In the genomic region with DNA sequence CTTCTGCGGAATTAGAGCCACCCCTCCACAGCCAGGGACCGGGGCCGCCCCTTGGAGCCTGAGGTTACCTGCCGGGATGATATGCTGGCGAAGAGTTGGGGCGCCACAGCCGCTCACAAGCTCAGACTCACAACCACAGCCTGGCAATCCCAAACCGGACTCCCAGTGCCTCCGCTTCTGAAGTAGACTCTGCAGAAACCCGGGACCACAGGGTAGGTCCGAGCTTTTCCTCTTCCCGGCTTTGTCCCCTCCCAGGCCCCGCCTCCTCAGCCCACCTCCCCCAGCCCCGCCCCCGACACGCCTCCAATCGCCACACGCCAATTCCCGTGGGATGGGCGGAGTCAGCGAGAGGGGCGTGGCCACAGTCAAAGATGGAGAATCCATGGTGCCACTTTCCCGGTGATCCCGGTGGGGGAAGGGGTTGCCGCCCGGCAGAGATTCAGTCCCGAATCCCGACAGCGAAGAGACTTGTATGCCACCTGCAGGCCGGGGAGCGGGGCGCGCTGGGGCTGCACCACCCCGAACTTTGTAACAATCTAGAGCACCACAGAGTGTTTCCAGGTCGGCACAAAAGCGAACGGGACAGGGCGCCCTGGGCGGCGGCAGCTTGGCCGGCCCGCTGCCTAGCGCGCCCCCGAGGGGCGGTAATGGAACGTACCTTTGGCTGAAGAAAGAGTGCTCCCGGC, we compare ENCODE assay signal across 8 cellular contexts. TPM values are rescaled to one million over a fixed set of nuclear protein-coding genes. Genes with fewer than 3 reads are reported as not detected.
A peak's percentile ranks its signal among the peaks of the same experiment; 100 is the strongest.
DNase-seq lines count a peak whose midpoint lies in the region; ATAC-seq and TF ChIP-seq lines count a peak whose summit lies in the region.

A gene (minus strand): TSS at position 201 of the 686 bp plus-strand sequence. CDS start 3,520 bp downstream, outside the sequence.

- peak within 1 kb of the TSS; percentile 76 for H3K27ac Mint-ChIP-seq in activated CD8-positive, alpha-beta memory T cell treated with anti-CD3 and anti-CD28 coated beads, Interleukin-2, amount 10 ng/mL, durations not matched to agents 7 days and 5 days
- peak within 1 kb of the TSS; percentile 94 for H3K27ac Mint-ChIP-seq in mesothelial cell of epicardium

- peaks cover 21% of the 10 kb centered on the region for H3K4me1 Mint-ChIP-seq in activated CD8-positive, alpha-beta memory T cell treated with anti-CD3 and anti-CD28 coated beads, Interleukin-2, amount 10 ng/mL, durations not matched to agents 7 days and 5 days
- H3K4me1 Mint-ChIP-seq in mesothelial cell of epicardium = peaks cover 46% of the 10 kb centered on the region

- no peaks in the 10 kb centered on the region for H3K9me3 Mint-ChIP-seq in activated CD8-positive, alpha-beta memory T cell treated with anti-CD3 and anti-CD28 coated beads, Interleukin-2, amount 10 ng/mL, durations not matched to agents 7 days and 5 days (ENCODE audit: low read depth)
- no peaks in the 10 kb centered on the region for H3K9me3 Mint-ChIP-seq in mesothelial cell of epicardium

- peak within 1 kb of the TSS; percentile 47 for H3K9ac ChIP-seq in endocrine pancreas (ENCODE audit: control insufficient read depth, insufficient read depth, low read length)

- peak within 1 kb of the TSS; percentile 99 for H3K4me3 Mint-ChIP-seq in activated CD8-positive, alpha-beta memory T cell treated with anti-CD3 and anti-CD28 coated beads, Interleukin-2, amount 10 ng/mL, durations not matched to agents 7 days and 5 days
- H3K4me3 Mint-ChIP-seq in mesothelial cell of epicardium = peak within 1 kb of the TSS; percentile 93

- no peaks in the 10 kb centered on the region for H3K27me3 Mint-ChIP-seq in activated CD8-positive, alpha-beta memory T cell treated with anti-CD3 and anti-CD28 coated beads, Interleukin-2, amount 10 ng/mL, durations not matched to agents 7 days and 5 days
- H3K27me3 Mint-ChIP-seq in mesothelial cell of epicardium (ENCODE audit: low read depth) = no peaks in the 10 kb centered on the region

- ATAC-seq in GM21360 (IDR thresholded peaks at IDR 0.05; ENCODE audit: unreplicated experiment) = peak; percentile 82
- ATAC-seq in activated CD8-positive, alpha-beta memory T cell treated with anti-CD3 and anti-CD28 coated beads, Interleukin-2, amount 10 ng/mL, durations not matched to agents 7 days and 5 days = peak; percentile 83

- no peaks in the 10 kb centered on the region for H3K27me3 ChIP-seq in endocrine pancreas (ENCODE audit: control insufficient read depth, insufficient read depth, low read length)

- H3K4me1 ChIP-seq in endocrine pancreas (ENCODE audit: control insufficient read depth, insufficient read depth, low read length) = peaks cover 20% of the 10 kb centered on the region

- CTCF ChIA-PET in activated CD8-positive, alpha-beta memory T cell treated with anti-CD3 and anti-CD28 coated beads, Interleukin-2, amount 10 ng/mL, durations not matched to agents 7 days and 5 days (lab: Charles Lee) = interaction anchor here (0.6 to 6.5 kb wide), 11 partner anchors 12 to 628 kb away, joined by 3 to 70 read pairs (median 5); a partner anchor contains a TSS

- H3K9me3 ChIP-seq in endocrine pancreas (ENCODE audit: control insufficient read depth, low read length) = no peaks in the 10 kb centered on the region

- TF ChIP-seq CTCF in mesothelial cell of epicardium (IDR thresholded peaks at IDR 0.05; ENCODE audit: unreplicated experiment) = no peak

- DNase-seq in Caki2 (ENCODE audit: low read depth) (peak; percentile 89), HT1080 (ENCODE audit: low read depth) (peak; percentile 93), NOMO-1 treated with dmso at 0.1 percent for 144 hours (lab: John Stamatoyannopoulos, UW; ENCODE audit: unreplicated experiment) (peak; percentile 82), mesothelial cell of epicardium (ENCODE audit: low spot score in 2 of 2, unreplicated experiment in 2 of 2) (peak; percentile 95 to 99)
- peak; percentile 94 for DNase-seq in activated CD8-positive, alpha-beta memory T cell treated with anti-CD3 and anti-CD28 coated beads, Interleukin-2, amount 10 ng/mL, durations not matched to agents 7 days and 5 days
- peak; percentile 82 to 84 for DNase-seq in stimulated activated CD8-positive, alpha-beta memory T cell treated with anti-CD3 and anti-CD28 coated beads, Interleukin-15, amount 100 ng/mL, for 48 hours (ENCODE audit: low read depth in 2 of 2)

- H3K36me3 Mint-ChIP-seq in activated CD8-positive, alpha-beta memory T cell treated with anti-CD3 and anti-CD28 coated beads, Interleukin-2, amount 10 ng/mL, durations not matched to agents 7 days and 5 days = peaks cover 27% of the 10 kb centered on the region
- peaks cover 4% of the 10 kb centered on the region for H3K36me3 Mint-ChIP-seq in mesothelial cell of epicardium

- in situ Hi-C loops in Caki2 (cut with HindIII; ENCODE audit: low pct_unique_long_range_greater_than_20kb, low sequenced_read_pairs) = no loop called here

- H3K4me3 ChIP-seq in endocrine pancreas (ENCODE audit: control insufficient read depth, insufficient read depth, low read length) = peak within 1 kb of the TSS; percentile 86

- H3K36me3 ChIP-seq in endocrine pancreas (ENCODE audit: control insufficient read depth, insufficient read depth, low read length) = no peaks in the 10 kb centered on the region

RNA-seq across cellular contexts. Expression of the gene that starts here (rescaled TPM):
- 66.9 and 79.0 TPM in 2 replicates for total RNA-seq in Caki2 (2014; rRNA removed; shearing (Covaris generic); ENCODE audit: low replicate concordance)
- 62.6 and 66.3 TPM in 2 replicates for total RNA-seq in HT1080 (2014; rRNA removed; shearing (Covaris generic))
- 43.4 and 47.6 TPM in 2 replicates for polyA plus RNA-seq in HT1080 (2015; cell fraction: cytosol; rRNA removed)
- 76.9 and 83.9 TPM in 2 replicates for polyA plus RNA-seq in HT1080 (2015; cell fraction: nucleus; rRNA removed)
- 10 to 100 TPM; 39.7 to 45.6 TPM for total RNA-seq in activated CD8-positive, alpha-beta memory T cell treated with anti-CD3 and anti-CD28 coated beads, Interleukin-2, amount 10 ng/mL, durations not matched to agents 7 days and 5 days
- 82.9 to 89.3 TPM (median 87.7 TPM) in 3 replicates for total RNA-seq in mesothelial cell of epicardium

Comparison
In these comparisons a context has a peak if more than half of its experiments do, and no peak if none do; other contexts are left out.
1. Peak in every context shown above with its lines: DNase-seq, ATAC-seq and H3K4me3 ChIP-seq.